12 cellular contexts compared by ENCODE assay signal in the genomic region with DNA sequence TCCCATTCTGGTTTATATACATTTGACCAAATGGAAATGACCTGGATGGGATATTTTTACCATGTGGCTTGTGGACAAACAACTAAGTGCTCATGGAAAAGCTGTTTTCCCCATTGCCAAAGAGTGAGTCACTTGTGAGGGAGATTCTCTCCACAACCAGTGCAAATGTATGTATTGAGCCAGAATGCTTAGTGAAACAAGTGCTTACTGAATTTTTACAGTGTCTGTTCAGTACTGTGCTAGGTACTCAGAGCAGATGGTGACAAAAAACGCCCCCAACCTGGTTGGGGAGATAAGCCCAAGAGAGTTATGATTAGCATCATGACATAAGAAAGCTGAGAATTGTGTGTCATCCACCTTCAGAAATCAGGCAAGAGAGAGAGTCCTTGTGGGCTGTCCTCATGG. TPM values are rescaled to one million over a fixed set of nuclear protein-coding genes. Genes with fewer than 3 reads are reported as not detected.
DNase-seq lines count a peak whose midpoint lies in the region; ATAC-seq and TF ChIP-seq lines count a peak whose summit lies in the region.
"Had no signal": no experiment of that assay in that cellular context is flagged by ENCODE, and none has a peak within 500 bp of the region (broad histone marks: within the 10 kb centered on the region; RNA-seq: fewer than 3 reads in every experiment).

No MANE protein-coding gene starts in this region.

- peak overlapping the region in 4 of 5 experiments; percentile 86 to 91 (median 88) for H3K4me3 Mint-ChIP-seq in brain
- H3K4me3 Mint-ChIP-seq in naive thymus-derived CD4-positive, alpha-beta T cell, result no peak overlapping the region

- H3K4me1 ChIP-seq in ACC112 (ENCODE audit: control insufficient read depth, insufficient read depth, low read length, unreplicated experiment) (peaks cover 20% of the 10 kb centered on the region), liver (ENCODE audit: control insufficient read depth in 4 of 4, insufficient read depth in 4 of 4, low read length in 3 of 4) (peaks cover 0 to 35% (median 16%) of the 10 kb centered on the region in 4 donors), right cardiac atrium (ENCODE audit: control insufficient read depth, insufficient read depth, low read length) (peaks cover 7% of the 10 kb centered on the region)
- peaks cover 10 to 13% of the 10 kb centered on the region in 2 donors for H3K4me1 ChIP-seq in naive thymus-derived CD4-positive, alpha-beta T cell (ENCODE audit: control insufficient read depth in 2 of 2, insufficient read depth in 2 of 2, low read length in 2 of 2)

- 81% methylated on average over 1 of the region's 1 CpG for WGBS in liver
- WGBS in right cardiac atrium, result 50% methylated on average over 1 of the region's 1 CpG

- peak; percentile 53 for DNase-seq in HS-5 (ENCODE audit: low read depth)
- DNase-seq in stimulated activated naive CD8-positive, alpha-beta T cell treated with anti-CD3 and anti-CD28 coated beads, Interleukin-15, Interleukin-2, amounts not matched to agents 100 U/mL and 50 U/mL, for 24 hours, result no peak
- DNase-seq in naive thymus-derived CD4-positive, alpha-beta T cell, result no peak
- no peak for DNase-seq in right cardiac atrium
- DNase-seq: CD4-positive, CD25-positive, alpha-beta regulatory T cell; NCI-H2171 treated with DMSO at 0.1 percent for 48 hours had no signal

- H3K9me3 ChIP-seq in liver (ENCODE audit: control insufficient read depth in 4 of 4, low read length in 3 of 4), result no peaks in the 10 kb centered on the region
- no peaks in the 10 kb centered on the region for H3K9me3 ChIP-seq in naive thymus-derived CD4-positive, alpha-beta T cell (ENCODE audit: control insufficient read depth in 2 of 3, low read length in 3 of 3)
- H3K9me3 ChIP-seq in right cardiac atrium (ENCODE audit: control insufficient read depth, low read length), result no peaks in the 10 kb centered on the region
- H3K9me3 ChIP-seq: SJSA1 had no signal

- no peak for TF ChIP-seq CTCF in brain (conservative IDR thresholded peaks at IDR 0.05)
- TF ChIP-seq CTCF in liver (IDR thresholded peaks at IDR 0.05; ENCODE audit: low read depth, low read length, missing input control), result no peak

- intact Hi-C loops in naive thymus-derived CD4-positive, alpha-beta T cell (cut with micrococcal nuclease), result loop anchor here (5.0 to 10.0 kb wide), 8 partner anchors 169 to 1871 kb away; a partner anchor contains a TSS
- intact Hi-C loops in right cardiac atrium (cut with DNase I), result no loop called here

- TF ChIP-seq RAD21 in liver (IDR thresholded peaks at IDR 0.05), result no peak

- peaks cover 16% of the 10 kb centered on the region for H3K27me3 Mint-ChIP-seq in brain
- H3K27me3 Mint-ChIP-seq in naive thymus-derived CD4-positive, alpha-beta T cell, result no peaks in the 10 kb centered on the region

- ATAC-seq in GM18858 (IDR thresholded peaks at IDR 0.05; ENCODE audit: unreplicated experiment), result no peak
- no peak for ATAC-seq in stimulated activated naive CD8-positive, alpha-beta T cell treated with anti-CD3 and anti-CD28 coated beads, Interleukin-15, Interleukin-2, amounts not matched to agents 100 U/mL and 50 U/mL, for 24 hours
- ATAC-seq in naive thymus-derived CD4-positive, alpha-beta T cell, result no peak
- ATAC-seq in right cardiac atrium, result no peak

- peaks cover 31% of the 10 kb centered on the region for H3K4me1 Mint-ChIP-seq in brain
- peaks cover 21 to 36% (median 27%) of the 10 kb centered on the region in 7 donors for H3K4me1 Mint-ChIP-seq in naive thymus-derived CD4-positive, alpha-beta T cell

- H3K9me3 Mint-ChIP-seq in brain, result peaks cover 0 to 2% (median 0%) of the 10 kb centered on the region in 5 experiments
- peaks cover 0 to 2% (median 0%) of the 10 kb centered on the region in 11 donors for H3K9me3 Mint-ChIP-seq in naive thymus-derived CD4-positive, alpha-beta T cell
- H3K9me3 Mint-ChIP-seq: CD4-positive, CD25-positive, alpha-beta regulatory T cell had no signal

- no peaks in the 10 kb centered on the region for H3K36me3 Mint-ChIP-seq in brain
- H3K36me3 Mint-ChIP-seq in naive thymus-derived CD4-positive, alpha-beta T cell, result peaks cover 0 to 3% (median 0%) of the 10 kb centered on the region in 5 donors
- H3K36me3 Mint-ChIP-seq: CD4-positive, CD25-positive, alpha-beta regulatory T cell had no signal

- H3K4me3 ChIP-seq in ACC112 (ENCODE audit: low read depth, low read length) (peak overlapping the region; percentile 93), liver (ENCODE audit: low read depth in 1 of 3, low read length in 3 of 3) (no peak overlapping the region), right cardiac atrium (ENCODE audit: low read length) (no peak overlapping the region)
- no peak overlapping the region for H3K4me3 ChIP-seq in naive thymus-derived CD4-positive, alpha-beta T cell (ENCODE audit: low read length)
- H3K4me3 ChIP-seq: SJSA1 had no signal

- H2AFZ ChIP-seq in ACC112 (ENCODE audit: low read length, unreplicated experiment), result no peak overlapping the region

- no peak overlapping the region for H3K9ac ChIP-seq in liver (ENCODE audit: low read depth in 1 of 2, low read length in 2 of 2)

- H3K27me3 ChIP-seq in ACC112 (ENCODE audit: insufficient read depth, low read length) (no peaks in the 10 kb centered on the region), liver (ENCODE audit: control insufficient read depth in 4 of 4, insufficient read depth in 4 of 4, low read length in 3 of 4) (no peaks in the 10 kb centered on the region), right cardiac atrium (ENCODE audit: control insufficient read depth, insufficient read depth) (no peaks in the 10 kb centered on the region)
- no peaks in the 10 kb centered on the region for H3K27me3 ChIP-seq in naive thymus-derived CD4-positive, alpha-beta T cell (ENCODE audit: control insufficient read depth in 2 of 2, insufficient read depth in 2 of 2, low read length in 2 of 2)
- H3K27me3 ChIP-seq: SJSA1 had no signal

- CTCF ChIA-PET in naive thymus-derived CD4-positive, alpha-beta T cell (lab: Charles Lee), result no interaction called here

- peak overlapping the region in 2 of 5 experiments; percentile 18 to 80 for H3K27ac Mint-ChIP-seq in brain
- no peak overlapping the region for H3K27ac Mint-ChIP-seq in naive thymus-derived CD4-positive, alpha-beta T cell
- H3K27ac Mint-ChIP-seq: CD4-positive, CD25-positive, alpha-beta regulatory T cell had no signal

- H3K36me3 ChIP-seq in ACC112 (ENCODE audit: insufficient read depth, low read length) (no peaks in the 10 kb centered on the region), liver (ENCODE audit: control insufficient read depth in 4 of 4, insufficient read depth in 3 of 4, low read depth in 1 of 4, low read length in 3 of 4) (peaks cover 0 to 3% (median 0%) of the 10 kb centered on the region in 4 donors)
- no peaks in the 10 kb centered on the region for H3K36me3 ChIP-seq in naive thymus-derived CD4-positive, alpha-beta T cell (ENCODE audit: control insufficient read depth in 2 of 3, insufficient read depth in 3 of 3, low read length in 3 of 3)
- H3K36me3 ChIP-seq: SJSA1 had no signal

- POLR2A ChIA-PET in naive thymus-derived CD4-positive, alpha-beta T cell (lab: Charles Lee), result interaction anchor here (1.1 kb wide), 1 partner anchor 13 kb away, joined by 3 read pairs; no protein-coding TSS in a partner anchor

- peaks cover 44% of the 10 kb centered on the region for H3K79me2 ChIP-seq in ACC112 (ENCODE audit: control insufficient read depth, insufficient read depth, low read length, unreplicated experiment)

- no peak overlapping the region for H3K27ac ChIP-seq in ACC112 (ENCODE audit: low read depth, low read length)
- peak overlapping the region in 1 of 2 donors; percentile 86 for H3K27ac ChIP-seq in liver (ENCODE audit: low read depth in 1 of 2, low read length in 2 of 2)
- no peak overlapping the region for H3K27ac ChIP-seq in naive thymus-derived CD4-positive, alpha-beta T cell (ENCODE audit: low read depth, low read length)
- H3K27ac ChIP-seq in right cardiac atrium (ENCODE audit: low read length), result no peak overlapping the region
- H3K27ac ChIP-seq: SJSA1 had no signal

TF ChIP-seq in liver, 16 proteins besides CTCF, POLR2A, EP300 and RAD21:
- TF ChIP-seq, protein P1, sequence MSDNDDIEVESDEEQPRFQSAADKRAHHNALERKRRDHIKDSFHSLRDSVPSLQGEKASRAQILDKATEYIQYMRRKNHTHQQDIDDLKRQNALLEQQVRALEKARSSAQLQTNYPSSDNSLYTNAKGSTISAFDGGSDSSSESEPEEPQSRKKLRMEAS (IDR thresholded peaks at IDR 0.05), result no peak
- TF ChIP-seq JUND (IDR thresholded peaks at IDR 0.05), result peak; percentile 10 to 31

RNA-seq across cellular contexts. Expression of a gene that starts 2.3 kb away (rescaled TPM):
- polyA plus RNA-seq in brain (ENCODE audit: insufficient read depth, low read depth, low replicate concordance) (33.4 TPM), liver (100 to 1,000 TPM in 1 of 2 donors, 10 to 100 TPM in 1; 87.4 to 162 TPM), right cardiac atrium (44.2 TPM)
- total RNA-seq in liver (100 to 1,000 TPM; 103 to 131 TPM), right cardiac atrium (100 to 1,000 TPM in 3 of 4 donors, 10 to 100 TPM in 1; 91.2 to 129 (median 111) TPM)
- 10 to 100 TPM; 20.2 to 70.6 (median 24.7) TPM for total RNA-seq in naive thymus-derived CD4-positive, alpha-beta T cell
- 10 to 100 TPM; 11.0 to 12.4 TPM for polyA plus RNA-seq in naive thymus-derived CD4-positive, alpha-beta T cell

RNA-seq across cellular contexts. Expression of a gene that starts 2.8 kb away (rescaled TPM):
- 0.10 TPM for polyA plus RNA-seq in brain (ENCODE audit: insufficient read depth, low read depth, low replicate concordance)
- total RNA-seq in liver, result not detected
- not detected for polyA plus RNA-seq in liver
- not detected for total RNA-seq in naive thymus-derived CD4-positive, alpha-beta T cell
- polyA plus RNA-seq in naive thymus-derived CD4-positive, alpha-beta T cell, result not detected
- total RNA-seq in right cardiac atrium, result not detected
- not detected for polyA plus RNA-seq in right cardiac atrium
- total RNA-seq: CD4-positive, CD25-positive, alpha-beta regulatory T cell; SJSA1 had no signal
- polyA plus RNA-seq: CD4-positive, CD25-positive, alpha-beta regulatory T cell; neural cell had no signal

Comparison
In these comparisons a context has a peak if more than half of its experiments do, and no peak if none do; other contexts are left out.
1. H3K4me3 Mint-ChIP-seq: peak in brain (4 of 5); none in naive thymus-derived CD4-positive, alpha-beta T cell (0 of 10).
2. intact Hi-C loops: an anchor here in naive thymus-derived CD4-positive, alpha-beta T cell (5.0 to 10.0 kb wide); none called in right cardiac atrium.